23 cellular contexts compared by ENCODE assay signal in the genomic region with DNA sequence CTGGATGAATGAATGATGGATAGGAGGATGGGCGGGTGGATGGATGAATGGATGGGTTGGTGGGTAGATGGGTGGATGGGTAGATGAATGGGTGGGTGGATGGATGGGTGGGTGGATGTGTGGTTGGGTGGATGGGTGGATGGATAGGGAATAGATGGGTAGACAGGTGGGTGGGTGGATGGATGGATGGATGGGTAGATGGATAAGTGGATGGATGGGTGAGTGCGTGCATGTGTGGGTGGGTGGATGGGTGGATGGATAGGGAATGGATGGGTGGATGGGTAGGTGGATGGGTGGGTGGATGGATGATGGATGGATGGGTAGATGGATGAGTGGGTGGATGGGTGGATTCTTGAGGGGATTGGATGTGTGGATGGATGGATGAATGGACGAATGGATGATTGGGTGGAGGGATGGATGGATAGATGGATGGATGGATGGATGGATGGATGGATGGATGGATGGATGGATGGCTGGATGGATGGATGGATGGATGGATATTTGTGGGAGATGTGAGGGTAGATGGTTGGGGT.
DNase-seq lines count a peak whose midpoint lies in the region; ATAC-seq, FAIRE-seq and TF ChIP-seq lines count a peak whose summit lies in the region.
"Had no signal": no experiment of that assay in that cellular context is flagged by ENCODE, and none has a peak within 500 bp of the region (broad histone marks: within the 10 kb centered on the region; RNA-seq: fewer than 3 reads in every experiment).

No MANE protein-coding gene starts in this region.

- H3K9me3 Mint-ChIP-seq in neural progenitor cell: peaks cover 3% of the 10 kb centered on the region
- peaks cover 3 to 6% of the 10 kb centered on the region in 2 donors for H3K9me3 Mint-ChIP-seq in stimulated activated naive B cell treated with anti-CD40 and anti-IgM and Interleukin-4, amounts not matched to agents 10 μg/mL and 1 μg/mL and 100 μg/mL, for 72 hours
- H3K9me3 Mint-ChIP-seq: CD8-positive, alpha-beta memory T cell had no signal

- peaks cover 42 to 46% of the 10 kb centered on the region in 2 experiments for H3K27me3 ChIP-seq in K562 (ENCODE audit: control insufficient read depth in 2 of 2, insufficient read depth in 2 of 2, low read length in 2 of 2)
- peaks cover 2% of the 10 kb centered on the region for H3K27me3 ChIP-seq in neural progenitor cell
- no peaks in the 10 kb centered on the region for H3K27me3 ChIP-seq in trophoblast cell (ENCODE audit: insufficient read depth, low read length)
- H3K27me3 ChIP-seq: BE2C had no signal

- in situ Hi-C loops in K562 (cut with MboI): no loop called here

- H3K27ac ChIP-seq in HEK293 (ENCODE audit: extremely low read depth, low read depth, low read length): no peak overlapping the region
- no peak overlapping the region for H3K27ac ChIP-seq in K562 (ENCODE audit: extremely low read depth, low read depth, low read length)
- H3K27ac ChIP-seq in neural progenitor cell: no peak overlapping the region
- no peak overlapping the region for H3K27ac ChIP-seq in trophoblast cell (ENCODE audit: low read depth, low read length)
- H3K27ac ChIP-seq: BLaER1 had no signal

- H3K9ac ChIP-seq in K562 (ENCODE audit: insufficient read depth in 1 of 2, low read depth in 2 of 2, low read length in 2 of 2) (no peak overlapping the region), neural progenitor cell (no peak overlapping the region), trophoblast cell (ENCODE audit: low read length) (no peak overlapping the region)
- H3K9ac ChIP-seq: BLaER1 had no signal

- no peaks in the 10 kb centered on the region for H3K9me3 ChIP-seq in HEK293 (ENCODE audit: control insufficient read depth, insufficient read depth, low read depth, low read length)
- H3K9me3 ChIP-seq in K562 (replicated peaks; ENCODE audit: control insufficient read depth, insufficient read depth, low read depth, low read length): no peaks in the 10 kb centered on the region
- no peaks in the 10 kb centered on the region for H3K9me3 ChIP-seq in neural progenitor cell (ENCODE audit: low read depth)
- peaks cover 1% of the 10 kb centered on the region for H3K9me3 ChIP-seq in trophoblast cell (ENCODE audit: insufficient read depth, low read depth, low read length)
- H3K9me3 ChIP-seq: BE2C, BLaER1 had no signal

- H3K23ac ChIP-seq in trophoblast cell (ENCODE audit: low read length): no peak overlapping the region

- TF ChIP-seq RAD21 in K562 (CRISPR knock-in tag; conservative IDR thresholded peaks at IDR 0.05 in 1 of 2, IDR thresholded peaks at IDR 0.05 in 1 of 2): no peak

- no peak for TF ChIP-seq POLR2A in K562 (conservative IDR thresholded peaks at IDR 0.05)

- no peak overlapping the region for H4K91ac ChIP-seq in trophoblast cell (ENCODE audit: low read depth, low read length)

- POLR2A ChIA-PET in HEK293 (lab: Yijun Ruan, JAX) (no interaction called here), K562 (lab: Yijun Ruan, JAX) (interaction anchor here (2.2 kb wide), 1 partner anchor 16 kb away, joined by 13 read pairs; no protein-coding TSS in a partner anchor)

- intact Hi-C loops in K562 (cut with micrococcal nuclease): no loop called here

- H3K18ac ChIP-seq in trophoblast cell (ENCODE audit: low read length): no peak overlapping the region

- H3K36me3 Mint-ChIP-seq in neural progenitor cell: no peaks in the 10 kb centered on the region
- peaks cover 0 to 5% of the 10 kb centered on the region in 2 donors for H3K36me3 Mint-ChIP-seq in stimulated activated naive B cell treated with anti-CD40 and anti-IgM and Interleukin-4, amounts not matched to agents 10 μg/mL and 1 μg/mL and 100 μg/mL, for 72 hours
- H3K36me3 Mint-ChIP-seq: CD4-positive, alpha-beta memory T cell; CD4-positive, CD25-positive, alpha-beta regulatory T cell; CD8-positive, alpha-beta memory T cell had no signal

- no peak overlapping the region for H2AK5ac ChIP-seq in trophoblast cell (ENCODE audit: low read length)

- H3K4me1 ChIP-seq in HEK293 (ENCODE audit: control insufficient read depth, insufficient read depth, low read length) (no peaks in the 10 kb centered on the region), K562 (replicated peaks in 1 of 2; ENCODE audit: control insufficient read depth in 2 of 2, insufficient read depth in 2 of 2, low read length in 2 of 2) (peaks cover 0 to 6% of the 10 kb centered on the region in 2 experiments; a peak in 4 of 5 replicates), neural progenitor cell (peaks cover 43% of the 10 kb centered on the region), trophoblast cell (ENCODE audit: control insufficient read depth in 1 of 2, insufficient read depth in 2 of 2, low read length in 2 of 2) (peaks cover 0 to 3% of the 10 kb centered on the region in 2 experiments)
- H3K4me1 ChIP-seq: BE2C had no signal

- ATAC-seq in K562 (no peak), GM21526 (IDR thresholded peaks at IDR 0.05; ENCODE audit: low FRiP score, unreplicated experiment) (no peak)
- ATAC-seq in stimulated activated naive B cell treated with anti-CD40 and anti-IgM and Interleukin-4, amounts not matched to agents 10 μg/mL and 1 μg/mL and 100 μg/mL, for 72 hours (replicated peaks): no peak

- TF ChIP-seq CTCF in HEK293 (tag by site-specific recombination; IDR thresholded peaks at IDR 0.05) (no peak), K562 (IDR thresholded peaks at IDR 0.05 in 2 of 3, conservative IDR thresholded peaks at IDR 0.05 in 1 of 3; ENCODE audit: insufficient read depth in 2 of 3, low read depth in 1 of 3, low read length in 3 of 3) (no peak), neural progenitor cell (IDR thresholded peaks at IDR 0.05) (no peak)

- no TSS peak for BruUV-seq in K562 (replicated peaks; lab: Mats Ljungman, UMichigan)

- 0 out of 2 replicates have a peak, but pooled peaks cover 4% of the 10 kb centered on the region for H4K20me1 ChIP-seq in K562 (replicated peaks; ENCODE audit: control insufficient read depth, insufficient read depth, low read length)
- H4K20me1 ChIP-seq in neural progenitor cell (ENCODE audit: low read depth): no peaks in the 10 kb centered on the region

- no peak for DNase-seq in K562 (ENCODE audit: extremely low read depth in 1 of 4, low spot score in 3 of 4)
- no peak for DNase-seq in neural progenitor cell (ENCODE audit: low spot score)
- DNase-seq in stimulated activated naive B cell treated with anti-CD40 and anti-IgM and Interleukin-4, amounts not matched to agents 10 μg/mL and 1 μg/mL and 100 μg/mL, for 72 hours: no peak
- no peak for DNase-seq in trophoblast cell
- DNase-seq in dedifferentiated amniotic fluid mesenchymal stem cell (ENCODE audit: extremely low spot score): no peak
- DNase-seq: 8988T; ACHN; BE2C; C1 segment of cervical spinal cord; CD4-positive, alpha-beta memory T cell; CD4-positive, CD25-positive, alpha-beta regulatory T cell; CD8-positive, alpha-beta memory T cell; COR-L47; DMS79 treated with DMSO at 0.1 percent for 48 hours; GF-D8 had no signal

- FAIRE-seq in K562 (lab: Jason Lieb, UNC): no peak
- FAIRE-seq: A204.1, G401.6, GM12891, GM19239 had no signal

- H3K79me2 ChIP-seq in K562 (ENCODE audit: control insufficient read depth, insufficient read depth, low read length) (no peaks in the 10 kb centered on the region), neural progenitor cell (ENCODE audit: low read depth) (no peaks in the 10 kb centered on the region), trophoblast cell (ENCODE audit: control insufficient read depth, insufficient read depth, low read length, poor library complexity) (no peaks in the 10 kb centered on the region)

- H2BK12ac ChIP-seq in trophoblast cell (ENCODE audit: low read length): no peak overlapping the region

- no peak overlapping the region for H4K8ac ChIP-seq in trophoblast cell (ENCODE audit: low read depth, low read length)

- no peaks in the 10 kb centered on the region for H3K79me1 ChIP-seq in trophoblast cell (ENCODE audit: low read length)

- peaks cover 29% of the 10 kb centered on the region for H3F3A ChIP-seq in neural progenitor cell (ENCODE audit: low read depth)

- peaks cover 51% of the 10 kb centered on the region for H3K4me1 Mint-ChIP-seq in neural progenitor cell
- no peaks in the 10 kb centered on the region for H3K4me1 Mint-ChIP-seq in stimulated activated naive B cell treated with anti-CD40 and anti-IgM and Interleukin-4, amounts not matched to agents 10 μg/mL and 1 μg/mL and 100 μg/mL, for 72 hours
- H3K4me1 Mint-ChIP-seq: CD4-positive, alpha-beta memory T cell; CD4-positive, CD25-positive, alpha-beta regulatory T cell; CD8-positive, alpha-beta memory T cell had no signal

- peak overlapping the region; percentile 89 for H3K27ac Mint-ChIP-seq in neural progenitor cell
- H3K27ac Mint-ChIP-seq in stimulated activated naive B cell treated with anti-CD40 and anti-IgM and Interleukin-4, amounts not matched to agents 10 μg/mL and 1 μg/mL and 100 μg/mL, for 72 hours: peak overlapping the region; percentile 65
- H3K27ac Mint-ChIP-seq: CD14-positive monocyte; CD4-positive, alpha-beta memory T cell; CD4-positive, CD25-positive, alpha-beta regulatory T cell had no signal

- no peak overlapping the region for H3K4me2 ChIP-seq in K562 (ENCODE audit: insufficient read depth, low read length)
- no peak overlapping the region for H3K4me2 ChIP-seq in neural progenitor cell
- no peak overlapping the region for H3K4me2 ChIP-seq in trophoblast cell (ENCODE audit: low read length)
- H3K4me2 ChIP-seq: BLaER1 had no signal

- CTCF ChIA-PET in HEK293 (lab: Yijun Ruan, JAX): interaction anchor here (0.5 to 1.1 kb wide), 4 partner anchors 27 to 72 kb away, joined by 3 to 5 read pairs (median 3); no protein-coding TSS in a partner anchor
- CTCF ChIA-PET in K562 (lab: Yijun Ruan, JAX; ENCODE audit: low intra/inter-chr PET ratio): no interaction called here

- no peak overlapping the region for H3K4me3 ChIP-seq in HEK293 (ENCODE audit: low read depth, low read length)
- H3K4me3 ChIP-seq in K562: no peak overlapping the region
- H3K4me3 ChIP-seq in neural progenitor cell: no peak overlapping the region
- no peak overlapping the region for H3K4me3 ChIP-seq in trophoblast cell (ENCODE audit: low read depth, low read length)
- H3K4me3 ChIP-seq: BLaER1 had no signal

- H2BK120ac ChIP-seq in trophoblast cell (ENCODE audit: insufficient read depth, low read length, poor library complexity): no peak overlapping the region

- no peak for TF ChIP-seq EP300 in K562 (IDR thresholded peaks at IDR 0.05; ENCODE audit: low read length)

- H2AFZ ChIP-seq in K562 (ENCODE audit: low read depth, low read length) (no peak overlapping the region), neural progenitor cell (replicated peaks) (no peak overlapping the region), trophoblast cell (ENCODE audit: insufficient read depth, low read length, poor library complexity) (no peak overlapping the region)

- peaks cover 22% of the 10 kb centered on the region for H3K27me3 Mint-ChIP-seq in neural progenitor cell (ENCODE audit: insufficient read depth, low read depth)
- H3K27me3 Mint-ChIP-seq in stimulated activated naive B cell treated with anti-CD40 and anti-IgM and Interleukin-4, amounts not matched to agents 10 μg/mL and 1 μg/mL and 100 μg/mL, for 72 hours: peaks cover 70 to 77% of the 10 kb centered on the region in 2 donors

- peak overlapping the region; percentile 40 for H3K4me3 Mint-ChIP-seq in neural progenitor cell
- H3K4me3 Mint-ChIP-seq in stimulated activated naive B cell treated with anti-CD40 and anti-IgM and Interleukin-4, amounts not matched to agents 10 μg/mL and 1 μg/mL and 100 μg/mL, for 72 hours: no peak overlapping the region
- H3K4me3 Mint-ChIP-seq: CD4-positive, alpha-beta memory T cell; CD4-positive, CD25-positive, alpha-beta regulatory T cell; CD8-positive, alpha-beta memory T cell had no signal

- H4K12ac ChIP-seq in trophoblast cell (ENCODE audit: low read depth, low read length): no peak overlapping the region

- H3K36me3 ChIP-seq in HEK293 (ENCODE audit: control insufficient read depth in 2 of 2, insufficient read depth in 1 of 2, low read length in 2 of 2): no peaks in the 10 kb centered on the region
- H3K36me3 ChIP-seq in K562 (ENCODE audit: control insufficient read depth, insufficient read depth, low read length): no peaks in the 10 kb centered on the region
- no peaks in the 10 kb centered on the region for H3K36me3 ChIP-seq in neural progenitor cell
- H3K36me3 ChIP-seq in trophoblast cell (ENCODE audit: control insufficient read depth in 1 of 2, insufficient read depth in 2 of 2, low read length in 2 of 2): no peaks in the 10 kb centered on the region
- H3K36me3 ChIP-seq: BE2C, BLaER1 had no signal

- H2BK5ac ChIP-seq in trophoblast cell (ENCODE audit: low read depth, low read length, poor library complexity): no peak overlapping the region

- 0% methylated on average over 3 of the region's 3 CpGs for WGBS in K562 (ENCODE audit: insufficient coverage, low coverage, missing lambda C conversion rate)
- 100% methylated on average over 2 of the region's 3 CpGs for WGBS in trophoblast cell (ENCODE audit: extremely low coverage, insufficient coverage, insufficient read length)

- no peaks in the 10 kb centered on the region for H3K9me1 ChIP-seq in K562 (ENCODE audit: control insufficient read depth, insufficient read depth, low read length)

- no peak overlapping the region for H3K14ac ChIP-seq in trophoblast cell (ENCODE audit: low read length)

- H3K4ac ChIP-seq in trophoblast cell (ENCODE audit: low read depth, low read length): no peak overlapping the region
